ENCODE assay signal across 26 cellular contexts in the genomic region with DNA sequence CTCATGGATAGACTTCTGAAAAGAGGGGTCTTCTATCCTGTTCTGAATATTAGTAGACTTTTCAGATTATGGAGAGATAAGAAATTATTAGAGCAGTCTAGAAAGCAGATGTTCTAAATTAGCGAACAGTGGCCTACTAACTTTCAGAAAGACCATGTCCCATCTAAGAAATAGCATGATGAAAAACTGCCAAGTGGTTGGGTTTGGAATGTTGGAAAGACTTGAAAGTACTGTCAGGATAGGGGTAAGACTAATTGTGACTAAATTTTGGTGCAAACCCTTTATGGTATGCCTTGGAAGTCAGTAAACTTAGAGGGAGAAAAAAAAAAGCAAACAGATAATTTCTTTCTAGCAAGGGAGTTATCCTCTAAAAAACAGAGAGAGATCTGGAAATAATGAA.
"Had no signal": no experiment of that assay in that cellular context is flagged by ENCODE, and none has a peak within 500 bp of the region (broad histone marks: within the 10 kb centered on the region; RNA-seq: fewer than 3 reads in every experiment).

No MANE protein-coding gene starts in this region.

- H3K36me3 Mint-ChIP-seq: activated naive CD4-positive, alpha-beta T cell treated with anti-CD3 and anti-CD28 coated beads, Interleukin-2, amount 50 U/mL, for 72 hours had no signal

- H3K4me1 Mint-ChIP-seq: activated CD4-positive, alpha-beta T cell treated with anti-CD3 and anti-CD28 coated beads, Interleukin-2, amount 10 ng/mL, durations not matched to agents 7 days and 5 days; activated CD8-positive, alpha-beta memory T cell treated with anti-CD3 and anti-CD28 coated beads, Interleukin-2, amount 10 ng/mL, durations not matched to agents 7 days and 5 days; naive B cell; neural progenitor cell had no signal

- H3K27me3 Mint-ChIP-seq: activated CD4-positive, alpha-beta T cell treated with anti-CD3 and anti-CD28 coated beads, Interleukin-2, amount 10 ng/mL, durations not matched to agents 7 days and 5 days; activated CD8-positive, alpha-beta memory T cell treated with anti-CD3 and anti-CD28 coated beads, Interleukin-2, amount 10 ng/mL, durations not matched to agents 7 days and 5 days; activated CD8-positive, alpha-beta T cell treated with anti-CD3 and anti-CD28 coated beads for 36 hours; naive B cell had no signal

- H3K4me3 Mint-ChIP-seq: activated CD4-positive, alpha-beta T cell treated with anti-CD3 and anti-CD28 coated beads, Interleukin-2, amount 10 ng/mL, durations not matched to agents 7 days and 5 days; activated CD8-positive, alpha-beta memory T cell treated with anti-CD3 and anti-CD28 coated beads, Interleukin-2, amount 10 ng/mL, durations not matched to agents 7 days and 5 days; activated CD8-positive, alpha-beta T cell treated with anti-CD3 and anti-CD28 coated beads for 36 hours; activated T-helper 1 cell treated with anti-CD3 and anti-CD28 coated beads, Interleukin-12 subunit alpha, Interleukin-12 subunit beta, Interleukin-2, Interleukin-4 antibody, amounts not matched to agents 30 ng/mL and 10 ng/mL and 1 ng/mL, durations not matched to agents 14 hours and 24 hours and 36 hours; naive B cell; neural progenitor cell; T-helper 2 cell treated with Interferon-gamma antibody and Interleukin-4, amounts not matched to agents 5 μg/mL and 100 μg/mL, for 36 hours had no signal

- H3K27ac Mint-ChIP-seq: activated CD4-positive, alpha-beta T cell treated with anti-CD3 and anti-CD28 coated beads, Interleukin-2, amount 10 ng/mL, durations not matched to agents 7 days and 5 days; activated CD8-positive, alpha-beta memory T cell treated with anti-CD3 and anti-CD28 coated beads, Interleukin-2, amount 10 ng/mL, durations not matched to agents 7 days and 5 days; activated CD8-positive, alpha-beta T cell treated with anti-CD3 and anti-CD28 coated beads for 36 hours; activated T-helper 1 cell treated with anti-CD3 and anti-CD28 coated beads, Interleukin-12 subunit alpha, Interleukin-12 subunit beta, Interleukin-2, Interleukin-4 antibody, amounts not matched to agents 30 ng/mL and 10 ng/mL and 1 ng/mL, durations not matched to agents 14 hours and 24 hours and 36 hours; neural progenitor cell; T-helper 2 cell treated with Interferon-gamma antibody and Interleukin-4, amounts not matched to agents 5 μg/mL and 100 μg/mL, for 36 hours had no signal

- H3K9me3 ChIP-seq: gastrocnemius medialis, mucosa of descending colon, sigmoid colon, thoracic aorta, upper lobe of left lung had no signal

- H3K9me3 Mint-ChIP-seq: activated CD4-positive, alpha-beta T cell treated with anti-CD3 and anti-CD28 coated beads, Interleukin-2, amount 10 ng/mL, durations not matched to agents 7 days and 5 days; activated CD8-positive, alpha-beta T cell treated with anti-CD3 and anti-CD28 coated beads for 36 hours; activated naive CD4-positive, alpha-beta T cell treated with anti-CD3 and anti-CD28 coated beads, Interleukin-2, amount 50 U/mL, for 72 hours; activated T-helper 1 cell treated with anti-CD3 and anti-CD28 coated beads, Interleukin-12 subunit alpha, Interleukin-12 subunit beta, Interleukin-2, Interleukin-4 antibody, amounts not matched to agents 30 ng/mL and 10 ng/mL and 1 ng/mL, durations not matched to agents 14 hours and 24 hours and 36 hours; naive B cell; neural progenitor cell; T-helper 2 cell treated with Interferon-gamma antibody and Interleukin-4, amounts not matched to agents 5 μg/mL and 100 μg/mL, for 36 hours had no signal

- ATAC-seq: activated CD8-positive, alpha-beta memory T cell treated with anti-CD3 and anti-CD28 coated beads, Interleukin-2, amount 10 ng/mL, durations not matched to agents 7 days and 5 days; activated CD8-positive, alpha-beta T cell treated with anti-CD3 and anti-CD28 coated beads for 36 hours; activated naive CD4-positive, alpha-beta T cell treated with anti-CD3 and anti-CD28 coated beads, Interleukin-2, amount 50 U/mL, for 72 hours; gastrocnemius medialis; left ventricle myocardium superior; mucosa of descending colon; SK-N-SH treated with all-trans-retinoic acid at 6 μM for 48 hours had no signal

- H3K4me3 ChIP-seq: cardiac muscle cell, gastrocnemius medialis, mucosa of descending colon, neural progenitor cell, sigmoid colon, smooth muscle cell, thoracic aorta, upper lobe of left lung had no signal

- H3K36me3 ChIP-seq: neural progenitor cell had no signal

- H3K27me3 ChIP-seq: cardiac muscle cell, gastrocnemius medialis, neural progenitor cell, sigmoid colon, upper lobe of left lung had no signal

- DNase-seq: activated CD4-positive, alpha-beta T cell treated with anti-CD3 and anti-CD28 coated beads, Interleukin-2, amount 10 ng/mL, durations not matched to agents 7 days and 5 days; activated CD4-positive, CD25-positive, alpha-beta regulatory T cell treated with anti-CD3 and anti-CD28 coated beads, Interleukin-2, amount 50 U/mL, for 72 hours; activated CD8-positive, alpha-beta memory T cell treated with anti-CD3 and anti-CD28 coated beads, Interleukin-2, amount 10 ng/mL, durations not matched to agents 7 days and 5 days; activated CD8-positive, alpha-beta T cell treated with anti-CD3 and anti-CD28 coated beads for 36 hours; activated gamma-delta T cell; aorta; effector CD4-positive, alpha-beta T cell; gastrocnemius medialis; hippocampal formation; left ventricle myocardium superior; mesenchymal stem cell; mucosa of descending colon; naive B cell; sigmoid colon; stimulated activated CD4-positive, alpha-beta T cell treated with anti-CD3 and anti-CD28 coated beads, Interleukin-15, amount 100 ng/mL, for 24 hours; stimulated activated naive CD4-positive, alpha-beta T cell treated with Interleukin-2 at 50 U/mL for 16 hours; upper lobe of left lung; WERI-Rb-1 had no signal

- H3K27ac ChIP-seq: cardiac muscle cell, gastrocnemius medialis, neural progenitor cell, thoracic aorta, WERI-Rb-1 had no signal

- H3K4me1 ChIP-seq: gastrocnemius medialis, neural progenitor cell had no signal
